In genomic region chr2:40452-40851, GRCh38 we compare ENCODE assay signal across 24 cellular contexts.
"Had no signal": no experiment of that assay in that cellular context is flagged by ENCODE, and none has a peak within 500 bp of the region (broad histone marks: within the 10 kb centered on the region; RNA-seq: fewer than 3 reads in every experiment).

No MANE protein-coding gene starts in this region.

- H3K9me3 ChIP-seq: adrenal gland had no signal

- H3K27ac Mint-ChIP-seq: activated CD8-positive, alpha-beta T cell treated with anti-CD3 and anti-CD28 coated beads, Interleukin-2, amount 10 ng/mL, durations not matched to agents 7 days and 5 days; activated naive CD4-positive, alpha-beta T cell treated with anti-CD3 and anti-CD28 coated beads for 36 hours; activated naive CD8-positive, alpha-beta T cell; T-helper 17 cell; WTC11 had no signal

- H3K4me1 ChIP-seq: adrenal gland had no signal

- H3K4me3 Mint-ChIP-seq: activated CD8-positive, alpha-beta T cell treated with anti-CD3 and anti-CD28 coated beads, Interleukin-2, amount 10 ng/mL, durations not matched to agents 7 days and 5 days; activated naive CD4-positive, alpha-beta T cell treated with anti-CD3 and anti-CD28 coated beads for 36 hours; activated naive CD8-positive, alpha-beta T cell; T-helper 17 cell; WTC11 had no signal

- ATAC-seq: activated CD8-positive, alpha-beta T cell treated with anti-CD3 and anti-CD28 coated beads, Interleukin-2, amount 10 ng/mL, durations not matched to agents 7 days and 5 days; PC-3; T-helper 17 cell; WTC11 had no signal

- H3K27me3 ChIP-seq: adrenal gland had no signal

- H3K27ac ChIP-seq: adrenal gland had no signal

- DNase-seq: activated CD4-positive, alpha-beta T cell treated with anti-CD3 and anti-CD28 coated beads for 48 hours; activated CD4-positive, alpha-beta T cell treated with anti-CD3 and anti-CD28 coated beads, Interleukin-2, amount 50 U/mL, for 4 hours; activated CD4-positive, CD25-positive, alpha-beta regulatory T cell treated with anti-CD3 and anti-CD28 coated beads, Interleukin-2, amount 50 U/mL, for 72 hours; activated CD8-positive, alpha-beta memory T cell treated with anti-CD3 and anti-CD28 coated beads, Interleukin-2, amount 50 U/mL, for 48 hours; activated CD8-positive, alpha-beta T cell treated with anti-CD3 and anti-CD28 coated beads, Interleukin-2, amount 10 ng/mL, durations not matched to agents 7 days and 5 days; activated gamma-delta T cell; activated naive CD4-positive, alpha-beta T cell treated with anti-CD3 and anti-CD28 coated beads for 36 hours; activated T-cell treated with anti-CD3 and anti-CD28 coated beads, Interleukin-2, amount 50 U/mL, for 1 hour; adrenal gland; anterior cingulate cortex; caudate nucleus; MM.1S; NCI-H1048; NCI-H146; NCI-H187 treated with DMSO at 0.1 percent for 48 hours; NCI-H2081 treated with DMSO at 0.1 percent for 48 hours; NCI-H446; NCI-H524; PC-3; SHP77 treated with DMSO at 0.1 percent for 48 hours; T-helper 17 cell; T-helper 9 cell had no signal

- H3K4me3 ChIP-seq: adrenal gland had no signal

- H3K36me3 Mint-ChIP-seq: activated naive CD8-positive, alpha-beta T cell had no signal

- H3K9me3 Mint-ChIP-seq: activated naive CD4-positive, alpha-beta T cell treated with anti-CD3 and anti-CD28 coated beads for 36 hours; WTC11 had no signal

- H3K36me3 ChIP-seq: adrenal gland had no signal
